Comparison of ENCODE assay signal across 12 cellular contexts in the genomic region with DNA sequence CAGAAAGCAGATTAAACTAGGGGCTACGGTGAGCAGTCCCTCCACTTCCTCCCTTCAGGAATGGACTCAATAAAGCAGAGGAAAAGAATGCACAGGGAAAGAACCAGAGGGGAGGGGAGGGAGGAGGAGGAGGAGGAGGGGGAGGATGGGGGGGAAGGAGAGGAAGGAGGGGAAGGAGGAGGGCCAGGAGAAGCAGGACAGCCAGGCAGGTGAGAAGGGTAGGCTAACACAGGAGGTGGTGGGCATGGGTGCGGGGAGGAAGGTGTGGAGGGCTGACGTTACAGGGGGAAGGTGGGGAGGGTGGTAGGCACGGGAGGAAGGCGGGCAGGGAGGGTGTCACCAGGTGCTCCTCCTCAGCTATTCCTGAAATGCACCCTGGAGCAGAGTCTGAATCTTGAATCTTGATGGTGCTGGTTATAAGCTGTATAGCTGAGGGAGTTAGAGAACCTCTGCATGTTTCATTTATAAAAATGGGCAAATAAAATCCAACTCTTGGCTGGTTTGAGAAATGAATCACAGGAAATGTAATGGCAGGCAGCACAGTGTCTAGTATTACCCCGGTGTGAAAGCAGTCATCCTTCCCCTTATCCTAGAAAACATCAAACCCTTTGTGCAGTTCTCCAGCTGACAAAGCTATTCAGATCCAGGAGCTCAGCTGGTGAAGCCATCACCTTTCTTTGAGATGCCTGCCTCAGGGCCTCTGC. TPM values are rescaled to one million over a fixed set of nuclear protein-coding genes. Genes with fewer than 3 reads are reported as not detected.
A peak's percentile ranks its signal among the peaks of the same experiment; 100 is the strongest.
DNase-seq lines count a peak whose midpoint lies in the region; TF ChIP-seq lines count a peak whose summit lies in the region.
"Had no signal": no experiment of that assay in that cellular context is flagged by ENCODE, and none has a peak within 500 bp of the region (broad histone marks: within the 10 kb centered on the region; RNA-seq: fewer than 3 reads in every experiment).

No MANE protein-coding gene starts in this region.

- H3K4me3 ChIP-seq in adipocyte (ENCODE audit: low read length) (no peak overlapping the region), colonic mucosa (no peak overlapping the region), ascending aorta (no peak overlapping the region)
- H3K4me3 ChIP-seq: Peyer's patch, sigmoid colon had no signal

- H3K4me1 ChIP-seq in adipocyte (ENCODE audit: control insufficient read depth, insufficient read depth, low read length) (peaks cover 26% of the 10 kb centered on the region), colonic mucosa (no peaks in the 10 kb centered on the region), ascending aorta (no peaks in the 10 kb centered on the region)

- H3K36me3 Mint-ChIP-seq in IgD-negative memory B cell, result peaks cover 2% of the 10 kb centered on the region

- no peaks in the 10 kb centered on the region for H3K27me3 ChIP-seq in adipocyte (replicated peaks; ENCODE audit: control insufficient read depth, insufficient read depth, low read length)
- H3K27me3 ChIP-seq in colonic mucosa, result no peaks in the 10 kb centered on the region
- H3K27me3 ChIP-seq in ascending aorta, result no peaks in the 10 kb centered on the region
- H3K27me3 ChIP-seq: Peyer's patch, sigmoid colon had no signal

- intact Hi-C loops in colonic mucosa (cut with DNase I), result no loop called here
- intact Hi-C loops in ascending aorta (cut with DNase I), result no loop called here

- H3K36me3 ChIP-seq in adipocyte (ENCODE audit: control insufficient read depth, insufficient read depth, low read length, severe bottlenecking) (peaks cover 14% of the 10 kb centered on the region), colonic mucosa (peaks cover 7% of the 10 kb centered on the region), ascending aorta (peaks cover 18 to 42% of the 10 kb centered on the region in 2 donors)

- H3K27ac Mint-ChIP-seq in IgD-negative memory B cell, result peak overlapping the region in 2 of 3 donors; percentile 75 to 92

- no peaks in the 10 kb centered on the region for H3K27me3 Mint-ChIP-seq in IgD-negative memory B cell
- H3K27me3 Mint-ChIP-seq: natural killer cell treated with Interleukin-12 subunit alpha and Interleukin-12 subunit beta and Interleukin-15 and Interleukin-18, amount 100 ng/mL, for 72 hours had no signal

- H3K9me3 Mint-ChIP-seq in IgD-negative memory B cell, result peaks cover 0 to 1% (median 0%) of the 10 kb centered on the region in 3 donors
- H3K9me3 Mint-ChIP-seq: natural killer cell treated with Interleukin-12 subunit alpha and Interleukin-12 subunit beta and Interleukin-15 and Interleukin-18, amount 100 ng/mL, for 72 hours had no signal

- DNase-seq in Daoy (ENCODE audit: low read depth) (peak; percentile 61), adipocyte (ENCODE audit: low read depth) (peak; percentile 38), kidney tubule cell (ENCODE audit: low spot score) (peak; percentile 60), colonic mucosa (no peak), ascending aorta (ENCODE audit: low spot score in 2 of 2) (no peak)
- no peak for DNase-seq in stimulated activated CD4-positive, alpha-beta T cell treated with anti-CD3 and anti-CD28 coated beads, Interleukin-1b, Interleukin-23, amount 100 ng/mL, for 48 hours
- DNase-seq in stimulated activated CD4-positive, alpha-beta T cell treated with anti-CD3 and anti-CD28 coated beads, Interleukin-2, amount 100 ng/mL, for 48 hours, result no peak
- DNase-seq: Peyer's patch, sigmoid colon had no signal

- H3K9me3 ChIP-seq in adipocyte (ENCODE audit: control insufficient read depth, low read length), result no peaks in the 10 kb centered on the region
- no peaks in the 10 kb centered on the region for H3K9me3 ChIP-seq in colonic mucosa
- no peaks in the 10 kb centered on the region for H3K9me3 ChIP-seq in ascending aorta
- H3K9me3 ChIP-seq: Peyer's patch, sigmoid colon had no signal

- H3K9ac ChIP-seq in adipocyte (ENCODE audit: low read length) (no peak overlapping the region), colonic mucosa (ENCODE audit: low read depth in 2 of 2, low read length in 2 of 2) (no peak overlapping the region)
- H3K9ac ChIP-seq: KMS-11 had no signal

- peaks cover 18 to 42% (median 30%) of the 10 kb centered on the region in 3 donors for H3K4me1 Mint-ChIP-seq in IgD-negative memory B cell

- no peak for TF ChIP-seq CTCF in colonic mucosa (IDR thresholded peaks at IDR 0.05)
- no peak for TF ChIP-seq CTCF in ascending aorta (IDR thresholded peaks at IDR 0.05)

- H3K4me3 Mint-ChIP-seq in IgD-negative memory B cell, result peak overlapping the region in 3 of 4 donors; percentile 78 to 89 (median 80)
- H3K4me3 Mint-ChIP-seq: natural killer cell treated with Interleukin-12 subunit alpha and Interleukin-12 subunit beta and Interleukin-15 and Interleukin-18, amount 100 ng/mL, for 72 hours had no signal

- H3K27ac ChIP-seq in colonic mucosa (no peak overlapping the region), ascending aorta (no peak overlapping the region)
- H3K27ac ChIP-seq: KMS-11, Peyer's patch, sigmoid colon had no signal

RNA-seq across cellular contexts. Expression of a gene that starts 3.4 kb away (rescaled TPM):
- total RNA-seq in Daoy (2014; rRNA removed; shearing (Covaris generic)), result 30.9 and 83.3 TPM in 2 replicates
- polyA plus RNA-seq in IgD-negative memory B cell, result 27.2 TPM
- 10 to 100 TPM; 16.4 to 19.6 TPM for total RNA-seq in colonic mucosa
- total RNA-seq in ascending aorta, result 6.4 TPM

Comparison
In these comparisons a context has a peak if more than half of its experiments do, and no peak if none do; other contexts are left out.
1. DNase-seq: peak in Daoy (single experiment), adipocyte (single experiment) and kidney tubule cell (single experiment); none in stimulated activated CD4-positive, alpha-beta T cell treated with anti-CD3 and anti-CD28 coated beads, Interleukin-1b, Interleukin-23, amount 100 ng/mL, for 48 hours (single experiment), colonic mucosa (single experiment), stimulated activated CD4-positive, alpha-beta T cell treated with anti-CD3 and anti-CD28 coated beads, Interleukin-2, amount 100 ng/mL, for 48 hours (0 of 2) and ascending aorta (0 of 2).